ENCODE assay signal across 9 cellular contexts in the genomic region with DNA sequence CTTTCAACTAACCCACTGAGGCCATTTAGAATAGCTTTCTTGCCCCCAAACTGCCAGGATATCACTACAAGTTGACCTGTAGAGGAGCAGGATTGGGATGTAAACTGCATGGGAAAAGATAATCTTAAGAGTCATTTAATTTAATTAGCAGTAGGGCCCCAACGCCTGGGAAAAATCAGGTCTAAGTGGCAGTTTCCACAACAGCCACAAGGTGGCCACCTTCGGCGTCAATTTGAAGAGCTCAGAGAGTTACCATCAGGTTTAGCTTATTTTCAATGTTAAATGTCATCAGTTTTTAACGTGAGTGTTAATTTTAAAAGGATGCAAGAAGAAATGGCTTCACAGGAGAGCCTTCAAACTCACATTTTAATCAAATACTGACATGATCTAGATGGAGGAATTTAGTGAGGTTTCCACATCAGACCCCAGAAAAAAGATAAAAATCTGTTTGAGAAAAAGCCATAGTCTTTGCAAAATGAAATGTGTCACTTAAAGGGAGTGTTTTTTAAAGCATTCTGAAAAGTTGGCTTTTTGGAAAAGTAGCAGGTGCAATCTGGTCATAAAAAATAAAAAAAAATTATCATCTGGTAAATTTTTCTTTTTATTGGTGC.
DNase-seq lines count a peak whose midpoint lies in the region; ATAC-seq and TF ChIP-seq lines count a peak whose summit lies in the region.
"Had no signal": no experiment of that assay in that cellular context is flagged by ENCODE, and none has a peak within 500 bp of the region (broad histone marks: within the 10 kb centered on the region; RNA-seq: fewer than 3 reads in every experiment).

No MANE protein-coding gene starts in this region.

- no peaks in the 10 kb centered on the region for H3K9me3 ChIP-seq in heart right ventricle
- H3K9me3 ChIP-seq in smooth muscle cell (replicated peaks; ENCODE audit: low read depth), result no peaks in the 10 kb centered on the region

- H2AFZ ChIP-seq in smooth muscle cell (ENCODE audit: low read depth), result no peak overlapping the region

- H3K9ac ChIP-seq in smooth muscle cell (ENCODE audit: low read depth), result no peak overlapping the region

- POLR2A ChIA-PET in RWPE1 (lab: Yijun Ruan, JAX; ENCODE audit: low non-redundant PET), result no interaction called here

- H3F3A ChIP-seq in smooth muscle cell (ENCODE audit: low read depth), result no peaks in the 10 kb centered on the region

- WGBS in heart right ventricle, 2 donors, result 2% methylated on average over 4 of the region's 4 CpGs
- 2% methylated on average over 4 of the region's 4 CpGs for WGBS in smooth muscle cell (ENCODE audit: low lambda C conversion rate)

- CTCF ChIA-PET in RWPE1 (lab: Yijun Ruan, JAX), result interaction anchor here (0.5 to 2.0 kb wide), 19 partner anchors 9 to 966 kb away, joined by 3 to 12 read pairs (median 4); no protein-coding TSS in a partner anchor

- ATAC-seq in GM18868 (IDR thresholded peaks at IDR 0.05; ENCODE audit: unreplicated experiment) (peak; percentile 88), HG03520 (IDR thresholded peaks at IDR 0.05; ENCODE audit: unreplicated experiment) (peak; percentile 68), heart right ventricle (peak in 1 of 8 donors; percentile 49)

- H3K4me3 ChIP-seq in heart right ventricle (no peak overlapping the region), smooth muscle cell (no peak overlapping the region)
- H3K4me3 ChIP-seq: SK-N-MC had no signal

- H3K4me1 ChIP-seq in heart right ventricle (no peaks in the 10 kb centered on the region), smooth muscle cell (ENCODE audit: low read depth) (no peaks in the 10 kb centered on the region)

- H3K36me3 ChIP-seq in heart right ventricle, result no peaks in the 10 kb centered on the region
- H3K36me3 ChIP-seq in smooth muscle cell (ENCODE audit: low read depth), result no peaks in the 10 kb centered on the region

- H3K27me3 ChIP-seq in heart right ventricle (no peaks in the 10 kb centered on the region), smooth muscle cell (ENCODE audit: low read depth) (peaks cover 5% of the 10 kb centered on the region)

- H3K79me2 ChIP-seq in smooth muscle cell (ENCODE audit: low read depth), result no peaks in the 10 kb centered on the region

- TF ChIP-seq CTCF in C4-2B (conservative IDR thresholded peaks at IDR 0.05) (peak; percentile 86), RWPE1 (conservative IDR thresholded peaks at IDR 0.05; ENCODE audit: low read depth) (peak; percentile 82), heart right ventricle (IDR thresholded peaks at IDR 0.05) (peak; percentile 73 to 90 (median 85)), smooth muscle cell (IDR thresholded peaks at IDR 0.05; ENCODE audit: borderline replicate concordance, insufficient read depth, poor library complexity, severe bottlenecking) (peak; percentile 90)

- no peaks in the 10 kb centered on the region for H4K20me1 ChIP-seq in smooth muscle cell (ENCODE audit: low read depth)

- DNase-seq in RWPE1 (ENCODE audit: low spot score) (peak; percentile 55), heart right ventricle (peak; percentile 30 to 38), smooth muscle cell (lab: John Stamatoyannopoulos, UW; ENCODE audit: unreplicated experiment) (no peak), GOT3 (lab: John Stamatoyannopoulos, UW) (no peak)
- peak; percentile 62 for DNase-seq in activated naive CD4-positive, alpha-beta T cell treated with anti-CD3 and anti-CD28 coated beads, Interleukin-2, amount 50 U/mL, for 16 hours

- no peak overlapping the region for H3K4me2 ChIP-seq in smooth muscle cell

- H3K27ac ChIP-seq in C4-2B (no peak overlapping the region; the same call in 1 of the 2 replicates), RWPE1 (no peak overlapping the region), heart right ventricle (no peak overlapping the region), smooth muscle cell (ENCODE audit: low read depth) (no peak overlapping the region)
- H3K27ac ChIP-seq: SK-N-MC had no signal

- intact Hi-C loops in heart right ventricle (cut with DNase I), result loop anchor here in 6 of 10 donors (1.0 to 10.0 kb wide), 5 partner anchors 720 to 730 kb away; no protein-coding TSS in a partner anchor

Comparison
In these comparisons a context has a peak if more than half of its experiments do, and no peak if none do; other contexts are left out.
1. DNase-seq: peak in RWPE1 (single experiment), activated naive CD4-positive, alpha-beta T cell treated with anti-CD3 and anti-CD28 coated beads, Interleukin-2, amount 50 U/mL, for 16 hours (single experiment) and heart right ventricle (2 of 2); none in smooth muscle cell (single experiment) and GOT3 (single experiment).
2. Peak in every context shown above with its lines, with median percentiles within 50 percentile points of each other: CTCF ChIP-seq.